22 cellular contexts compared by ENCODE assay signal in the genomic region with DNA sequence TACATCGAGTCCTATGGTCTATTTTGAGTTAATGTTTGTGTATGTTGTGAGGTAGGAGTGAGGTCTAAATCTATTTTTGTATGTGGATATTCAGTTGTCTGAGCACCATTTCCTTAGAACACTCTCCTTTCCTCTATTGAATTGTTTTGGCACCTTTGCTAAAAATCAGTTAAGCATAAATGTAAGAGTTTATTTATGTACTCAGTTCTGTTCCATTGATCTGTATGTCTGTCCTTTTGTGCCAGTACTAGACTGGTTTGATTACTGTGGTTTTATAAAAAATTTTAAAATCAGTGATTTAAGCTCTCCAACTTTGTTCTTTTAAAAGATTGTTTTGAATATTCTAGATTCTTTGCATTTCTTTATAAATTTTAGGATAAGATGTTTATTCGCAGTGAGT.
DNase-seq lines count a peak whose midpoint lies in the region; ATAC-seq, FAIRE-seq and TF ChIP-seq lines count a peak whose summit lies in the region.
"Had no signal": no experiment of that assay in that cellular context is flagged by ENCODE, and none has a peak within 500 bp of the region (broad histone marks: within the 10 kb centered on the region; RNA-seq: fewer than 3 reads in every experiment).

No MANE protein-coding gene starts in this region.

- H2AFZ ChIP-seq in PC-9: 0 out of 2 replicates have a peak overlapping the region, but pooled peaks have one; percentile 1

- TF ChIP-seq CTCF in PC-9 (conservative IDR thresholded peaks at IDR 0.05): no peak

- CTCF ChIA-PET in PC-9 (lab: Charles Lee): no interaction called here

- no peak for DNase-seq in PC-9
- no peak for DNase-seq in left lobe of liver (ENCODE audit: low spot score)
- DNase-seq in DMS79 (lab: John Stamatoyannopoulos, UW): no peak
- no peak for DNase-seq in globus pallidus (ENCODE audit: low spot score)
- DNase-seq in NCI-H2107 treated with DMSO at 0.1 percent for 48 hours (lab: John Stamatoyannopoulos, UW; ENCODE audit: unreplicated experiment): no peak
- DNase-seq: 8988T; AML-193; Caco-2; Calu3; CD4-positive, alpha-beta T cell; CD8-positive, alpha-beta T cell; DND-41; EL; GDM1 had no signal

- H3K9me2 ChIP-seq in PC-9 (ENCODE audit: insufficient read depth): no peaks in the 10 kb centered on the region

- H3K4me3 ChIP-seq in PC-9: no peak overlapping the region
- H3K4me3 ChIP-seq: A549; BLaER1 treated with 17β-estradiol and CSF1 and Interleukin-3, amounts not matched to agents 10 nM and 100 nM; GM12878 had no signal

- intact Hi-C loops in PC-9 (cut with micrococcal nuclease; ENCODE audit: unreplicated experiment): no loop called here

- no TSS peak for BruUV-seq in PC-9 (replicated peaks; lab: Mats Ljungman, UMichigan)

- peak; percentile 32 for FAIRE-seq in A204.1 (lab: Jason Lieb, UNC)
- FAIRE-seq: A549, D721Med, GM12878, GM12892, GM18507 had no signal

- no peaks in the 10 kb centered on the region for H3F3A ChIP-seq in PC-9 (ENCODE audit: insufficient read depth, low read depth)

- H3K9me3 ChIP-seq in PC-9 (ENCODE audit: insufficient read depth, low read depth): no peaks in the 10 kb centered on the region
- H3K9me3 ChIP-seq: A549; BLaER1 treated with 17β-estradiol and CSF1 and Interleukin-3, amounts not matched to agents 10 nM and 100 nM; Caco-2 had no signal

- H3K4me1 ChIP-seq in PC-9 (replicated peaks; ENCODE audit: insufficient read depth): no peaks in the 10 kb centered on the region
- H3K4me1 ChIP-seq: A549; BLaER1 treated with 17β-estradiol and CSF1 and Interleukin-3, amounts not matched to agents 10 nM and 100 nM; Caco-2 had no signal

- no peaks in the 10 kb centered on the region for H3K36me3 ChIP-seq in PC-9 (ENCODE audit: low read depth)
- H3K36me3 ChIP-seq: BLaER1 treated with 17β-estradiol and CSF1 and Interleukin-3, amounts not matched to agents 10 nM and 100 nM had no signal

- POLR2A ChIA-PET in PC-9 (lab: Charles Lee; ENCODE audit: unreplicated experiment): no interaction called here

- H3K27me3 ChIP-seq in PC-9 (ENCODE audit: insufficient read depth, low read depth): no peaks in the 10 kb centered on the region
- H3K27me3 ChIP-seq: BLaER1 treated with 17β-estradiol and CSF1 and Interleukin-3, amounts not matched to agents 10 nM and 100 nM had no signal

- ATAC-seq in left lobe of liver: peak; percentile 66
- ATAC-seq: A549; CD8-positive, alpha-beta T cell; GM12878 had no signal

- H3K4me2 ChIP-seq in PC-9: no peak overlapping the region
- H3K4me2 ChIP-seq: A549; BLaER1 treated with 17β-estradiol and CSF1 and Interleukin-3, amounts not matched to agents 10 nM and 100 nM had no signal

- H3K27ac ChIP-seq in PC-9: no peak overlapping the region
- H3K27ac ChIP-seq: A549; BLaER1 treated with 17β-estradiol and CSF1 and Interleukin-3, amounts not matched to agents 10 nM and 100 nM; C4-2B had no signal

- no peaks in the 10 kb centered on the region for H4K20me1 ChIP-seq in PC-9 (ENCODE audit: insufficient read depth)
- H4K20me1 ChIP-seq: BLaER1 treated with 17β-estradiol and CSF1 and Interleukin-3, amounts not matched to agents 10 nM and 100 nM had no signal

- no peaks in the 10 kb centered on the region for H3K79me2 ChIP-seq in PC-9 (ENCODE audit: low read depth)
